Comparison of ENCODE assay signal across 8 cellular contexts in genomic region chr14:70907996-70908917, GRCh38. TPM values are rescaled to one million over a fixed set of nuclear protein-coding genes. Genes with fewer than 3 reads are reported as not detected.
DNase-seq lines count a peak whose midpoint lies in the region; ATAC-seq and TF ChIP-seq lines count a peak whose summit lies in the region.

No MANE protein-coding gene starts in this region.

- TF ChIP-seq CTCF in astrocyte of the cerebellum (IDR thresholded peaks at IDR 0.05; ENCODE audit: low read depth, low read length, missing control alignments) = no peak
- no peak for TF ChIP-seq CTCF in hepatocyte (IDR thresholded peaks at IDR 0.05; ENCODE audit: poor library complexity)
- TF ChIP-seq CTCF in psoas muscle (IDR thresholded peaks at IDR 0.05) = no peak

- peaks cover 52% of the 10 kb centered on the region for H3K79me2 ChIP-seq in hepatocyte

- H3K4me3 ChIP-seq in astrocyte of the cerebellum (ENCODE audit: low read depth, low read length) (peak overlapping the region; percentile 74), hepatocyte (peak overlapping the region; percentile 80), psoas muscle (peak overlapping the region; percentile 95)

- H3K4me1 ChIP-seq in hepatocyte (ENCODE audit: insufficient read depth) (peaks cover 14% of the 10 kb centered on the region), psoas muscle (peaks cover 38% of the 10 kb centered on the region)

- in situ Hi-C loops in astrocyte of the cerebellum (cut with HindIII; ENCODE audit: low sequenced_read_pairs) = no loop called here

- H3K36me3 ChIP-seq in hepatocyte (replicated peaks; ENCODE audit: insufficient read depth, low read depth) (no peaks in the 10 kb centered on the region), psoas muscle (ENCODE audit: insufficient read depth in 1 of 2, low read depth in 1 of 2) (no peaks in the 10 kb centered on the region)

- intact Hi-C loops in psoas muscle (cut with DNase I) = loop anchor here (1.0 to 10.0 kb wide), 3 partner anchors 64 to 83 kb away; no protein-coding TSS in a partner anchor

- peak; percentile 20 for ATAC-seq in GM21367 (IDR thresholded peaks at IDR 0.05; ENCODE audit: unreplicated experiment)
- ATAC-seq in psoas muscle = peak; percentile 49 to 65 (median 52)

- no peaks in the 10 kb centered on the region for H3K9me2 ChIP-seq in hepatocyte (replicated peaks; ENCODE audit: insufficient read depth)

- H3K27ac ChIP-seq in hepatocyte = peak overlapping the region; percentile 93
- H3K27ac ChIP-seq in psoas muscle = peak overlapping the region; percentile 95

- DNase-seq in COLO668 (lab: John Stamatoyannopoulos, UW; ENCODE audit: unreplicated experiment) = peak; percentile 69
- peak; percentile 36 for DNase-seq in HT-29 (ENCODE audit: low spot score)
- peak in 4 of 5 experiments; percentile 25 to 65 (median 38) for DNase-seq in T-helper 2 cell
- DNase-seq in astrocyte of the cerebellum (ENCODE audit: low read depth) = no peak
- DNase-seq in hepatocyte (ENCODE audit: low spot score) = peak; percentile 63
- DNase-seq in psoas muscle = peak; percentile 54 to 70
- DNase-seq in NCI-H1930 (lab: John Stamatoyannopoulos, UW) = no peak

- no peaks in the 10 kb centered on the region for H3K9me3 ChIP-seq in hepatocyte (ENCODE audit: low read depth)
- no peaks in the 10 kb centered on the region for H3K9me3 ChIP-seq in psoas muscle

- no peaks in the 10 kb centered on the region for H3K27me3 ChIP-seq in hepatocyte
- H3K27me3 ChIP-seq in psoas muscle (ENCODE audit: insufficient read depth in 3 of 3, low read length in 2 of 3) = no peaks in the 10 kb centered on the region

- under 1% methylated on average over 56 of the region's 85 CpGs for WGBS in hepatocyte (ENCODE audit: low lambda C conversion rate, missing lambda C conversion rate)
- 0 to 1% (median 0%) methylated on average over 53 to 85 of the region's 85 CpGs for WGBS in psoas muscle, 3 donors

- peaks cover 45% of the 10 kb centered on the region for H4K20me1 ChIP-seq in hepatocyte (ENCODE audit: insufficient read depth, poor library complexity, severe bottlenecking)

- peak overlapping the region; percentile 83 for H3K4me2 ChIP-seq in hepatocyte

- peak overlapping the region; percentile 79 for H2AFZ ChIP-seq in hepatocyte

RNA-seq across cellular contexts. Expression of gene PCNX1, which starts 1.0 kb away (rescaled TPM):
- 10.9 and 11.8 TPM in 2 replicates for total RNA-seq in HT-29 (2014; rRNA removed; shearing (Covaris generic))
- total RNA-seq in hepatocyte (43.7 and 64.2 TPM in 2 replicates), psoas muscle (10 to 100 TPM; 29.1 to 48.1 (median 41.4) TPM)
- polyA plus RNA-seq in hepatocyte (6.9 and 10.0 TPM in 2 replicates), psoas muscle (10 to 100 TPM in 1 of 3 donors, 1 to 10 TPM in 2; 5.2 to 11.7 (median 5.4) TPM)

Comparison
In these comparisons a context has a peak if more than half of its experiments do, and no peak if none do; other contexts are left out.
1. DNase-seq: peak in COLO668 (single experiment), HT-29 (single experiment), T-helper 2 cell (4 of 5), hepatocyte (single experiment) and psoas muscle (2 of 2); none in astrocyte of the cerebellum (single experiment) and NCI-H1930 (0 of 2).
2. Peak in every context shown above with its lines, with median percentiles within 50 percentile points of each other: H3K4me3 ChIP-seq.